ENCODE assay signal across 12 cellular contexts in genomic region chr7:151426486-151426905, GRCh38. TPM values are rescaled to one million over a fixed set of nuclear protein-coding genes. Genes with fewer than 3 reads are reported as not detected.
DNase-seq lines count a peak whose midpoint lies in the region; ATAC-seq and TF ChIP-seq lines count a peak whose summit lies in the region.
"Had no signal": no experiment of that assay in that cellular context is flagged by ENCODE, and none has a peak within 500 bp of the region (broad histone marks: within the 10 kb centered on the region; RNA-seq: fewer than 3 reads in every experiment).

No MANE protein-coding gene starts in this region.

- H3K4me3 Mint-ChIP-seq in osteocyte (ENCODE audit: unreplicated experiment): no peak overlapping the region
- H3K4me3 Mint-ChIP-seq: activated CD4-positive, alpha-beta memory T cell treated with anti-CD3 and anti-CD28 coated beads, Interleukin-2, amount 10 ng/mL, durations not matched to agents 7 days and 5 days had no signal

- H3K9ac ChIP-seq in PC-3 (ENCODE audit: low read length): no peak overlapping the region

- no peaks in the 10 kb centered on the region for H3K36me3 ChIP-seq in PC-3 (ENCODE audit: low read depth, low read length)

- CTCF ChIA-PET in PC-3 (lab: Charles Lee): interaction anchor here (0.5 kb wide), 1 partner anchor 66 kb away, joined by 3 read pairs; no protein-coding TSS in a partner anchor

- no peaks in the 10 kb centered on the region for H3K9me2 ChIP-seq in PC-3 (replicated peaks; ENCODE audit: low read length)

- DNase-seq in AG20443 (ENCODE audit: low spot score) (peak; percentile 55), PC-3 (peak; percentile 48), fibroblast of gingiva (ENCODE audit: low read depth) (peak; percentile 83), osteocyte (ENCODE audit: extremely low spot score, unreplicated experiment) (no peak), NCI-H146 (lab: John Stamatoyannopoulos, UW) (no peak)
- no peak for DNase-seq in NK-92 treated with Interleukin-12 subunit alpha and Interleukin-12 subunit beta, amount 100 ng/mL, for 24 hours (lab: John Stamatoyannopoulos, UW)
- DNase-seq: activated CD4-positive, alpha-beta memory T cell treated with anti-CD3 and anti-CD28 coated beads, Interleukin-2, amount 10 ng/mL, durations not matched to agents 7 days and 5 days; DMS79 treated with DMSO at 0.1 percent for 48 hours; NCI-H1694 treated with DMSO at 0.1 percent for 48 hours had no signal

- H3K4me3 ChIP-seq in PC-3 (ENCODE audit: low read length): no peak overlapping the region

- intact Hi-C loops in PC-3 (cut with micrococcal nuclease): no loop called here

- peaks cover 41% of the 10 kb centered on the region for H3K4me1 Mint-ChIP-seq in osteocyte (ENCODE audit: unreplicated experiment)

- H3K9me3 ChIP-seq in PC-3 (ENCODE audit: low read length): no peaks in the 10 kb centered on the region

- H3K36me3 Mint-ChIP-seq in osteocyte (ENCODE audit: unreplicated experiment): no peaks in the 10 kb centered on the region

- no peaks in the 10 kb centered on the region for H4K20me1 ChIP-seq in PC-3 (ENCODE audit: low read length)

- H3K27ac Mint-ChIP-seq in osteocyte (ENCODE audit: unreplicated experiment): peak overlapping the region; percentile 61
- H3K27ac Mint-ChIP-seq: activated CD4-positive, alpha-beta memory T cell treated with anti-CD3 and anti-CD28 coated beads, Interleukin-2, amount 10 ng/mL, durations not matched to agents 7 days and 5 days had no signal

- TF ChIP-seq CTCF in PC-3 (conservative IDR thresholded peaks at IDR 0.05; ENCODE audit: low read depth, low read length) (no peak), osteocyte (IDR thresholded peaks at IDR 0.05) (no peak)

- H3K9me3 Mint-ChIP-seq in osteocyte (ENCODE audit: unreplicated experiment): peaks cover 9% of the 10 kb centered on the region

- H3K27ac ChIP-seq in PC-3 (ENCODE audit: low read length): no peak overlapping the region
- H3K27ac ChIP-seq: epithelial cell of prostate had no signal

- H3F3A ChIP-seq in PC-3 (ENCODE audit: low read length, unreplicated experiment): no peaks in the 10 kb centered on the region

- BruUV-seq in PC-3 (replicated peaks; lab: Mats Ljungman, UMichigan): no TSS peak

- peak; percentile 54 for ATAC-seq in PC-3
- no peak for ATAC-seq in HG03139 (IDR thresholded peaks at IDR 0.05; ENCODE audit: unreplicated experiment)
- no peak for ATAC-seq in GM19351 (IDR thresholded peaks at IDR 0.05; ENCODE audit: unreplicated experiment)

- H3K4me2 ChIP-seq in PC-3 (ENCODE audit: low read length): peak overlapping the region; percentile 11; the same call in 1 of the 2 replicates

- H3K27me3 Mint-ChIP-seq in osteocyte (ENCODE audit: unreplicated experiment): peaks cover 17% of the 10 kb centered on the region

- POLR2A ChIA-PET in PC-3 (lab: Charles Lee; ENCODE audit: unreplicated experiment): interaction anchor here (0.6 kb wide), 1 partner anchor 88 kb away, joined by 3 read pairs; no protein-coding TSS in a partner anchor

- no peak overlapping the region for H2AFZ ChIP-seq in PC-3 (ENCODE audit: low read length)

- peaks cover 10% of the 10 kb centered on the region for H3K4me1 ChIP-seq in PC-3 (ENCODE audit: insufficient read depth, low read length)

- H3K79me2 ChIP-seq in PC-3 (ENCODE audit: low read length): no peaks in the 10 kb centered on the region

- H3K27me3 ChIP-seq in PC-3 (ENCODE audit: low read length): no peaks in the 10 kb centered on the region

RNA-seq across cellular contexts. Expression of gene CRYGN, which starts 13.4 kb away (rescaled TPM):
- 0.11 TPM in 1 of 2 replicates, not detected in the other for total RNA-seq in PC-3 (2014; rRNA removed)
- not detected in 2 replicates for total RNA-seq in osteocyte

RNA-seq across cellular contexts. Expression of gene WDR86, which starts 16.7 kb away (rescaled TPM):
- total RNA-seq in PC-3 (2014; rRNA removed) (not detected in 2 replicates), osteocyte (0.39 TPM in 1 of 2 replicates, not detected in the other)

Comparison
In these comparisons a context has a peak if more than half of its experiments do, and no peak if none do; other contexts are left out.
1. DNase-seq: peak in AG20443 (single experiment), PC-3 (single experiment) and fibroblast of gingiva (single experiment); none in osteocyte (single experiment), NK-92 treated with Interleukin-12 subunit alpha and Interleukin-12 subunit beta, amount 100 ng/mL, for 24 hours (single experiment) and NCI-H146 (single experiment).